In genomic region chr10:113489522-113489921, GRCh38 we compare ENCODE assay signal across 5 cellular contexts.
DNase-seq lines count a peak whose midpoint lies in the region; ATAC-seq, FAIRE-seq and TF ChIP-seq lines count a peak whose summit lies in the region.
"Not testable (repeated sequence)": the region's sequence is repeated elsewhere in the genome, so short reads cannot be mapped to it uniquely, and the experiment has no call there.

No MANE protein-coding gene starts in this region.

- 2% methylated on average over 2 of the region's 2 CpGs for WGBS in HepG2 (ENCODE audit: low lambda C conversion rate)
- WGBS in aorta, 2 donors: 72 to 84% methylated on average over 2 of the region's 2 CpGs

- POLR2A ChIA-PET in HEK293 (lab: Yijun Ruan, JAX); HepG2 (lab: Yijun Ruan, JAX): not testable (repeated sequence)

- not testable (repeated sequence) for H3K36me3 ChIP-seq in HEK293 (ENCODE audit: control insufficient read depth in 2 of 2, insufficient read depth in 1 of 2, low read length in 2 of 2); HepG2 (replicated peaks in 1 of 2; ENCODE audit: control insufficient read depth in 1 of 2, insufficient read depth in 2 of 2, low read length in 2 of 2); aorta (ENCODE audit: control insufficient read depth in 1 of 2, insufficient read depth in 2 of 2, low read length in 1 of 2)

- TF ChIP-seq CTCF in HEK293 (tag by site-specific recombination; IDR thresholded peaks at IDR 0.05); coronary artery (IDR thresholded peaks at IDR 0.05); HepG2 (CRISPR knock-in tag; IDR thresholded peaks at IDR 0.05): not testable (repeated sequence)

- not testable (repeated sequence) for H3K4me3 ChIP-seq in HEK293 (ENCODE audit: low read depth, low read length); HepG2 (replicated peaks in 1 of 3; ENCODE audit: insufficient read depth in 1 of 3, low read depth in 2 of 3, low read length in 3 of 3); aorta (ENCODE audit: low read length in 2 of 2)
- H3K4me3 ChIP-seq in coronary artery: peak overlapping the region; percentile 64

- intact Hi-C loops in HepG2 (cut with micrococcal nuclease; ENCODE audit: unreplicated experiment); aorta (cut with DNase I): not testable (repeated sequence)

- H3K4me2 ChIP-seq in HepG2 (ENCODE audit: low read depth, low read length): not testable (repeated sequence)

- TF ChIP-seq RAD21 in HepG2 (CRISPR knock-in tag; IDR thresholded peaks at IDR 0.05): not testable (repeated sequence)

- TF ChIP-seq POLR2A in HepG2 (IDR thresholded peaks at IDR 0.05; ENCODE audit: insufficient read depth in 1 of 2, low read depth in 2 of 2, low read length in 2 of 2): not testable (repeated sequence)

- BruUV-seq in HepG2 (replicated peaks; lab: Mats Ljungman, UMichigan): not testable (repeated sequence)

- not testable (repeated sequence) for H3K4me1 ChIP-seq in HEK293 (ENCODE audit: control insufficient read depth, insufficient read depth, low read length); HepG2 (ENCODE audit: insufficient read depth, low read length)
- peaks cover 5 to 17% of the 10 kb centered on the region in 2 donors for H3K4me1 ChIP-seq in aorta (ENCODE audit: control insufficient read depth in 1 of 2, insufficient read depth in 2 of 2, low read length in 2 of 2)

- CTCF ChIA-PET in HEK293 (lab: Yijun Ruan, JAX): interaction anchor here (0.6 kb wide), 1 partner anchor 105 kb away, joined by 4 read pairs; no protein-coding TSS in a partner anchor
- CTCF ChIA-PET in HepG2 (lab: Yijun Ruan, JAX; ENCODE audit: low intra/inter-chr PET ratio, low total read pairs): not testable (repeated sequence)

- not testable (repeated sequence) for H2AFZ ChIP-seq in HepG2 (ENCODE audit: low read length)

- DNase-seq in AG08395 (ENCODE audit: low spot score): peak; percentile 0
- not testable (repeated sequence) for DNase-seq in coronary artery (ENCODE audit: low spot score); HepG2 (ENCODE audit: low spot score); aorta

- not testable (repeated sequence) for H3K27me3 ChIP-seq in HepG2 (ENCODE audit: control insufficient read depth in 1 of 2, insufficient read depth in 2 of 2, low read length in 2 of 2); aorta (ENCODE audit: control insufficient read depth in 1 of 2, insufficient read depth in 2 of 2, low read length in 1 of 2)

- not testable (repeated sequence) for H4K20me1 ChIP-seq in HepG2 (ENCODE audit: insufficient read depth, low read length)

- not testable (repeated sequence) for FAIRE-seq in HepG2 (lab: Jason Lieb, UNC)

- TF ChIP-seq EP300 in HepG2 (IDR thresholded peaks at IDR 0.05; ENCODE audit: low read depth in 2 of 2, low read length in 2 of 2); HepG2 (CRISPR knock-in tag; IDR thresholded peaks at IDR 0.05; ENCODE audit: borderline replicate concordance): not testable (repeated sequence)

- ATAC-seq in HepG2; aorta (ENCODE audit: low FRiP score): not testable (repeated sequence)

- H3K79me2 ChIP-seq in HepG2 (ENCODE audit: insufficient read depth, low read length): not testable (repeated sequence)

- in situ Hi-C loops in HepG2 (cut with HindIII; ENCODE audit: extremely low pct_ligation_motif_present, low pct_unique_long_range_greater_than_20kb): not testable (repeated sequence)

- not testable (repeated sequence) for H3K9me3 ChIP-seq in HEK293 (ENCODE audit: control insufficient read depth, insufficient read depth, low read depth, low read length); HepG2 (ENCODE audit: low read length); aorta (ENCODE audit: control insufficient read depth, low read length)

- H3K27ac ChIP-seq in HEK293 (ENCODE audit: extremely low read depth, low read depth, low read length); coronary artery; HepG2 (ENCODE audit: extremely low read length, insufficient read depth, low read length): not testable (repeated sequence)
- peak overlapping the region; percentile 22 to 26 for H3K27ac ChIP-seq in aorta (ENCODE audit: low read depth in 1 of 2, low read length in 2 of 2)

- not testable (repeated sequence) for H3K9ac ChIP-seq in HepG2 (ENCODE audit: insufficient read depth, low read depth, low read length)

TF ChIP-seq in HEK293, 187 proteins besides CTCF, POLR2A, EP300 and RAD21:
- peak; percentile 48; the same call in 1 of the 2 replicates for TF ChIP-seq SCRT2 (tag by site-specific recombination; IDR thresholded peaks at IDR 0.05)

TF ChIP-seq in HepG2, 621 proteins besides CTCF, POLR2A, EP300 and RAD21:
- TF ChIP-seq CREB1 (IDR thresholded peaks at IDR 0.05): peak; percentile 84
- not testable (repeated sequence) for TF ChIP-seq CREB1, ATF7 (CRISPR knock-in tag; IDR thresholded peaks at IDR 0.05)
- peak; percentile 68 for TF ChIP-seq ATF7 (IDR thresholded peaks at IDR 0.05)
TF ChIP-seq in HepG2: peak in this region for 2; not testable (repeated sequence) for 619.
